1 cellular context compared by ENCODE assay signal in the genomic region with DNA sequence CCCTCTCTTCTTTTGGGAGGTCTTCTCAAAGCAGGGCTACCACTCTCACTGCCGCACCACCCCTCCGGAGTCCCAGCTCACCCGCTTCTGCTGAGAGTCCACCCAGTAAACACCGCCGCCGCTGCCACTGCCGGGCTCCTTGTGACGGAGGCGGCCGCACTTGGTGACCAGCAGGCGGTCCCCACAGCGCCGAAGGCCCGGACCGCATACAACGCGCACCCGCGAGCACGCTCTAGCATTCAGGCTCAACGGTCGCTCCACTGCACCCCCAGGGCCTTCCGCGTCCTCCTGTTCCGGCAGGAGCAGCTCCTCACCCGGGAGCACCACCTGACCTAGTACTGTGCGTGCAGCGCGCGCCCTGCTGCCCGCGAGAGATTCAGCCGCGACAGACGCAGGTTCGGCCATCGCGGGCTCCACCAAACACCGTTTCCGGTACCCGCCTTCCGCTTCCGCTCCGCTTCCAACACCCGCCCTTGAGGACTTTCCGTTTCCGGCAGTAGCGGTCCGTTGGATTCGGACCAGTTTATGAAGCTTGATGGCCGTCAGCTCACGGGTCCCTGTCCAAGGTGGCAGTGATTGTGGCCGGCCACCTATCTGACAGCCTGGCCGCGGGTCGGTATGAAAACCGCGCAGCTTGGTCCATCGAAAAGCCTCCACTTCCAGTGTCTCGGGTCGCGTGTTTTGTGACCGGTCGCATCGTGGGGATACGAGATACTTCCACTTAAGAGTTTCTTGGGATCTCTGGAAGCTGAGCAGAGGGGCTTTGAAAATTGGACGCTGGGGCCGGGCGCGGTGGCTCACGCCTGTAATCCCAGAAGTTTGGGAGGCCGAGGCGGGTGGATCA.
TF ChIP-seq lines count a peak whose summit lies in the region.

A gene (minus strand): TSS at position 425 of the 844 bp plus-strand sequence. CDS start 20 bp downstream, at position 405.

TF ChIP-seq in A549, 52 proteins besides CTCF, POLR2A, EP300 and RAD21 (continued from another document):
- TF ChIP-seq, protein P1, sequence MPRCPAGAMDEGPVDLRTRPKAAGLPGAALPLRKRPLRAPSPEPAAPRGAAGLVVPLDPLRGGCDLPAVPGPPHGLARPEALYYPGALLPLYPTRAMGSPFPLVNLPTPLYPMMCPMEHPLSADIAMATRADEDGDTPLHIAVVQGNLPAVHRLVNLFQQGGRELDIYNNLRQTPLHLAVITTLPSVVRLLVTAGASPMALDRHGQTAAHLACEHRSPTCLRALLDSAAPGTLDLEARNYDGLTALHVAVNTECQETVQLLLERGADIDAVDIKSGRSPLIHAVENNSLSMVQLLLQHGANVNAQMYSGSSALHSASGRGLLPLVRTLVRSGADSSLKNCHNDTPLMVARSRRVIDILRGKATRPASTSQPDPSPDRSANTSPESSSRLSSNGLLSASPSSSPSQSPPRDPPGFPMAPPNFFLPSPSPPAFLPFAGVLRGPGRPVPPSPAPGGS (IDR thresholded peaks at IDR 0.05): peak; percentile 75; the same call in 1 of the 3 replicates
- TF ChIP-seq CHD2 (IDR thresholded peaks at IDR 0.05; ENCODE audit: low read length, partially characterized antibody) (no peak), HOXA7 (CRISPR knock-in tag; IDR thresholded peaks at IDR 0.05) (peak; percentile 41; the same call in 1 of the 2 replicates), KDM1A (IDR thresholded peaks at IDR 0.05; ENCODE audit: low read depth) (no peak)
- TF ChIP-seq, protein P2, sequence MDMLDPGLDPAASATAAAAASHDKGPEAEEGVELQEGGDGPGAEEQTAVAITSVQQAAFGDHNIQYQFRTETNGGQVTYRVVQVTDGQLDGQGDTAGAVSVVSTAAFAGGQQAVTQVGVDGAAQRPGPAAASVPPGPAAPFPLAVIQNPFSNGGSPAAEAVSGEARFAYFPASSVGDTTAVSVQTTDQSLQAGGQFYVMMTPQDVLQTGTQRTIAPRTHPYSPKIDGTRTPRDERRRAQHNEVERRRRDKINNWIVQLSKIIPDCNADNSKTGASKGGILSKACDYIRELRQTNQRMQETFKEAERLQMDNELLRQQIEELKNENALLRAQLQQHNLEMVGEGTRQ (IDR thresholded peaks at IDR 0.05): peak; percentile 3; the same call in 1 of the 2 replicates
